ENCODE assay signal across 26 cellular contexts in the genomic region with DNA sequence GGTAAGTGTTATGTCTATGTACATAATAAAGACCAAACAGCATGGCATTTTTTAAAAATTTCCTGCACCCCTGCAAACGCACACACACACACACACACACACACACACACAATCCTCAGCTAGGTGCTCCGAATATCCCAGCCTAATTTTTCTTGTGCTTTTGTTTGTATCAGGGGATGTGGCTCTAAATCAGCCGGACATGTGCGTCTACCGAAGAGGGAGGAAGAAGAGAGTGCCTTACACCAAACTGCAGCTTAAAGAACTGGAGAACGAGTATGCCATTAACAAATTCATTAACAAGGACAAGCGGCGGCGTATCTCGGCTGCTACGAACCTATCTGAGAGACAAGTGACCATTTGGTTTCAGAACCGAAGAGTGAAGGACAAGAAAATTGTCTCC. TPM values are rescaled to one million over a fixed set of nuclear protein-coding genes. Genes with fewer than 3 reads are reported as not detected.
DNase-seq lines count a peak whose midpoint lies in the region; ATAC-seq and TF ChIP-seq lines count a peak whose summit lies in the region.
"Had no signal": no experiment of that assay in that cellular context is flagged by ENCODE, and none has a peak within 500 bp of the region (broad histone marks: within the 10 kb centered on the region; RNA-seq: fewer than 3 reads in every experiment).

No MANE protein-coding gene starts in this region.

- TF ChIP-seq CTCF in A673 (conservative IDR thresholded peaks at IDR 0.05; ENCODE audit: low read depth, low read length): no peak
- TF ChIP-seq CTCF in hepatocyte (IDR thresholded peaks at IDR 0.05; ENCODE audit: poor library complexity): no peak

- peaks cover 81% of the 10 kb centered on the region for H3K27me3 Mint-ChIP-seq in IgD-negative memory B cell

- no peaks in the 10 kb centered on the region for H3K9me2 ChIP-seq in hepatocyte (replicated peaks; ENCODE audit: insufficient read depth)

- peak overlapping the region in 1 of 4 donors; percentile 61 for H3K4me3 Mint-ChIP-seq in IgD-negative memory B cell

- intact Hi-C loops in A673 (cut with micrococcal nuclease; ENCODE audit: unreplicated experiment): loop anchor here (10.0 kb wide), 1 partner anchor 1090 kb away; the partner anchor contains the start of gene CHN1

- CTCF ChIA-PET in A673 (lab: Charles Lee): no interaction called here

- DNase-seq in NCI-H146 (lab: John Stamatoyannopoulos, UW): peak; percentile 4
- DNase-seq in NCI-H146 treated with DMSO at 0.1 percent for 48 hours (lab: John Stamatoyannopoulos, UW; ENCODE audit: unreplicated experiment): no peak
- DNase-seq in A673 (ENCODE audit: low spot score): no peak
- no peak for DNase-seq in hepatocyte (ENCODE audit: low spot score)
- DNase-seq in cortex of kidney (lab: John Stamatoyannopoulos, UW): no peak
- no peak for DNase-seq in NCI-H2196 treated with DMSO at 0.1 percent for 48 hours (lab: John Stamatoyannopoulos, UW; ENCODE audit: unreplicated experiment)
- DNase-seq: 8988T; activated CD4-positive, alpha-beta T cell treated with anti-CD3 and anti-CD28 coated beads for 1 hour; AML-193; central memory CD4-positive, alpha-beta T cell; DMS79 treated with DMSO at 0.1 percent for 48 hours; dorsolateral prefrontal cortex; left colon; mesenchymal stem cell; naive thymus-derived CD8-positive, alpha-beta T cell; NCI-H1105; stimulated activated CD4-positive, alpha-beta T cell treated with anti-CD3 and anti-CD28 coated beads, Interleukin-12 subunit alpha, Interleukin-12 subunit beta, amount 100 ng/mL, for 4 hours; stimulated activated CD4-positive, alpha-beta T cell treated with anti-CD3 and anti-CD28 coated beads, Interleukin-4, amount 100 ng/mL, for 4 hours; stimulated activated naive CD8-positive, alpha-beta T cell treated with anti-CD3 and anti-CD28 coated beads, Interleukin-15, Interleukin-2, amounts not matched to agents 100 U/mL and 50 U/mL, for 24 hours had no signal

- peaks cover 7 to 22% (median 17%) of the 10 kb centered on the region in 3 donors for H3K4me1 Mint-ChIP-seq in IgD-negative memory B cell

- H3K9me3 ChIP-seq in A673 (ENCODE audit: low read depth, low read length, poor library complexity, severe bottlenecking): no peaks in the 10 kb centered on the region
- H3K9me3 ChIP-seq in hepatocyte (ENCODE audit: low read depth): no peaks in the 10 kb centered on the region

- peaks cover 26% of the 10 kb centered on the region for H3K4me1 ChIP-seq in A673 (ENCODE audit: insufficient read depth, low read length, poor library complexity, severe bottlenecking)
- no peaks in the 10 kb centered on the region for H3K4me1 ChIP-seq in hepatocyte (ENCODE audit: insufficient read depth)

- H3K36me3 Mint-ChIP-seq in IgD-negative memory B cell: no peaks in the 10 kb centered on the region

- peaks cover 14% of the 10 kb centered on the region for H4K20me1 ChIP-seq in hepatocyte (ENCODE audit: insufficient read depth, poor library complexity, severe bottlenecking)

- H3K36me3 ChIP-seq in A673 (ENCODE audit: insufficient read depth, low read length, poor library complexity, severe bottlenecking) (peaks cover 7% of the 10 kb centered on the region), hepatocyte (replicated peaks; ENCODE audit: insufficient read depth, low read depth) (no peaks in the 10 kb centered on the region)

- peak overlapping the region; percentile 45 for H3K27ac ChIP-seq in A673 (ENCODE audit: low read depth, low read length, poor library complexity, severe bottlenecking)
- peak overlapping the region; percentile 89 for H3K27ac ChIP-seq in hepatocyte
- H3K27ac ChIP-seq: dorsolateral prefrontal cortex had no signal

- BruUV-seq in A673 (replicated peaks; lab: Mats Ljungman, UMichigan): no TSS peak

- peaks cover 0 to 18% (median 1%) of the 10 kb centered on the region in 3 donors for H3K9me3 Mint-ChIP-seq in IgD-negative memory B cell

- WGBS in hepatocyte (ENCODE audit: low lambda C conversion rate, missing lambda C conversion rate): 7% methylated on average over 12 of the region's 12 CpGs

- POLR2A ChIA-PET in A673 (lab: Charles Lee; ENCODE audit: low non-redundant PET): interaction anchor here (0.6 kb wide), 1 partner anchor 924 kb away, joined by 5 read pairs; no protein-coding TSS in a partner anchor

- H2AFZ ChIP-seq in hepatocyte: no peak overlapping the region

- H3K4me2 ChIP-seq in hepatocyte: peak overlapping the region; percentile 91

- H3K4me3 ChIP-seq in A673 (ENCODE audit: low read depth, low read length, poor library complexity, severe bottlenecking) (peak overlapping the region; percentile 68), hepatocyte (peak overlapping the region; percentile 57)
- H3K4me3 ChIP-seq: dorsolateral prefrontal cortex had no signal

- H3K27me3 ChIP-seq in A673 (replicated peaks; ENCODE audit: insufficient read depth, low read depth, low read length, poor library complexity) (no peaks in the 10 kb centered on the region), hepatocyte (peaks cover 94% of the 10 kb centered on the region)

- peak overlapping the region; percentile 13 to 86 (median 86) for H3K27ac Mint-ChIP-seq in IgD-negative memory B cell

- peaks cover 58% of the 10 kb centered on the region for H3K79me2 ChIP-seq in hepatocyte

- ATAC-seq in activated CD4-positive, CD25-positive, alpha-beta regulatory T cell treated with anti-CD3 and anti-CD28 coated beads, Interleukin-2, amount 50 U/mL, for 24 hours: no peak
- ATAC-seq: left colon; naive thymus-derived CD8-positive, alpha-beta T cell; Right ventricle myocardium inferior; stimulated activated naive CD8-positive, alpha-beta T cell treated with anti-CD3 and anti-CD28 coated beads, Interleukin-15, Interleukin-2, amounts not matched to agents 100 U/mL and 50 U/mL, for 24 hours had no signal

RNA-seq across cellular contexts. Expression of gene HOXD13, which starts 1.8 kb away (rescaled TPM):
- 32.7 and 33.8 TPM in 2 replicates for total RNA-seq in A673 (2021)
- polyA plus RNA-seq in IgD-negative memory B cell: not detected
- total RNA-seq in hepatocyte: 33.9 and 37.2 TPM in 2 replicates
- polyA plus RNA-seq in hepatocyte: 19.3 and 24.7 TPM in 2 replicates
- total RNA-seq: astrocyte; dorsolateral prefrontal cortex; naive thymus-derived CD8-positive, alpha-beta T cell; OCI-LY7; osteoblast; Right ventricle myocardium inferior had no signal
- polyA plus RNA-seq: naive thymus-derived CD8-positive, alpha-beta T cell had no signal

RNA-seq across cellular contexts. Expression of gene HOXD12, which starts 5.3 kb away (rescaled TPM):
- total RNA-seq in A673 (2021) (0.58 and 0.72 TPM in 2 replicates), hepatocyte (17.9 and 29.0 TPM in 2 replicates)
- polyA plus RNA-seq in IgD-negative memory B cell (not detected), hepatocyte (3.1 and 3.3 TPM in 2 replicates)
- total RNA-seq: astrocyte; dorsolateral prefrontal cortex; left colon; naive thymus-derived CD8-positive, alpha-beta T cell; osteoblast; Right ventricle myocardium inferior had no signal
- polyA plus RNA-seq: naive thymus-derived CD8-positive, alpha-beta T cell; thymus had no signal

RNA-seq across cellular contexts. Expression of gene EVX2, which starts 10.5 kb away (rescaled TPM):
- total RNA-seq in A673 (2021) (0.41 and 0.70 TPM in 2 replicates), hepatocyte (3.5 and 3.7 TPM in 2 replicates)
- polyA plus RNA-seq in IgD-negative memory B cell (not detected), hepatocyte (1.3 and 1.7 TPM in 2 replicates)
- total RNA-seq: astrocyte; left colon; naive thymus-derived CD8-positive, alpha-beta T cell; OCI-LY7; osteoblast; Right ventricle myocardium inferior had no signal
- polyA plus RNA-seq: naive thymus-derived CD8-positive, alpha-beta T cell; thymus had no signal

RNA-seq across cellular contexts. Expression of gene HOXD11, which starts 12.8 kb away (rescaled TPM):
- 107 and 123 TPM in 2 replicates for total RNA-seq in A673 (2021)
- not detected for polyA plus RNA-seq in IgD-negative memory B cell
- 5.7 and 6.3 TPM in 2 replicates for total RNA-seq in hepatocyte
- 9.9 and 11.5 TPM in 2 replicates for polyA plus RNA-seq in hepatocyte
- total RNA-seq: astrocyte; dorsolateral prefrontal cortex; naive thymus-derived CD8-positive, alpha-beta T cell; OCI-LY7; osteoblast; Right ventricle myocardium inferior had no signal
- polyA plus RNA-seq: naive thymus-derived CD8-positive, alpha-beta T cell had no signal

RNA-seq across cellular contexts. Expression of gene HOXD10, which starts 22.3 kb away (rescaled TPM):
- 88.6 and 98.3 TPM in 2 replicates for total RNA-seq in A673 (2021)
- not detected for polyA plus RNA-seq in IgD-negative memory B cell
- 8.5 and 11.7 TPM in 2 replicates for total RNA-seq in hepatocyte
- 5.1 and 9.9 TPM in 2 replicates for polyA plus RNA-seq in hepatocyte
- total RNA-seq: astrocyte; naive thymus-derived CD8-positive, alpha-beta T cell; OCI-LY7; osteoblast; Right ventricle myocardium inferior had no signal
- polyA plus RNA-seq: naive thymus-derived CD8-positive, alpha-beta T cell had no signal

Comparison
In these comparisons a context has a peak if more than half of its experiments do, and no peak if none do; other contexts are left out.
1. RNA of gene HOXD12, which starts 5.3 kb away (total RNA-seq): 17.9 to 29.0 TPM in hepatocyte; 0.58 to 0.72 TPM in A673; every median in the first group is over 10 times any median in the second.